8 cellular contexts compared by ENCODE assay signal in genomic region chr7:322111-322671, GRCh38. TPM values are rescaled to one million over a fixed set of nuclear protein-coding genes. Genes with fewer than 3 reads are reported as not detected.
DNase-seq lines count a peak whose midpoint lies in the region; ATAC-seq lines count a peak whose summit lies in the region.

No MANE protein-coding gene starts in this region.

- DNase-seq in Daoy (ENCODE audit: low read depth) (peak; percentile 75), SJCRH30 (peak; percentile 30 to 55), cardiac septum (ENCODE audit: low spot score) (peak; percentile 87), putamen (ENCODE audit: low spot score) (peak; percentile 31), aorta (peak; percentile 62 to 92)
- DNase-seq in activated naive CD4-positive, alpha-beta T cell (lab: John Stamatoyannopoulos, UW) = peak; percentile 77 to 91 (median 88)

- H3K27me3 ChIP-seq in SJCRH30 = no peaks in the 10 kb centered on the region
- no peaks in the 10 kb centered on the region for H3K27me3 ChIP-seq in aorta (ENCODE audit: control insufficient read depth in 1 of 2, insufficient read depth in 2 of 2, low read length in 1 of 2)

- intact Hi-C loops in cardiac septum (cut with DNase I) = loop anchor here (2.0 to 10.0 kb wide), 2 partner anchors 453 to 553 kb away; partner anchors contain the start of gene GET4
- intact Hi-C loops in aorta (cut with DNase I) = loop anchor here (1.0 to 5.0 kb wide), 4 partner anchors 315 to 453 kb away; no protein-coding TSS in a partner anchor

- 15 to 16% methylated on average over 36 to 45 of the region's 45 CpGs for WGBS in aorta, 2 donors

- peak; percentile 80 for ATAC-seq in HG02759 (IDR thresholded peaks at IDR 0.05; ENCODE audit: unreplicated experiment)
- peak; percentile 88 for ATAC-seq in aorta (ENCODE audit: low FRiP score)
- no peak for ATAC-seq in GM18519 (IDR thresholded peaks at IDR 0.05; ENCODE audit: low FRiP score, unreplicated experiment)

- H3K4me1 ChIP-seq in SJCRH30 = no peaks in the 10 kb centered on the region; the same call in 1 of the 2 replicates
- no peaks in the 10 kb centered on the region for H3K4me1 ChIP-seq in aorta (ENCODE audit: control insufficient read depth in 1 of 2, insufficient read depth in 2 of 2, low read length in 2 of 2)

- H3K9me3 ChIP-seq in SJCRH30 (replicated peaks) = no peaks in the 10 kb centered on the region
- no peaks in the 10 kb centered on the region for H3K9me3 ChIP-seq in aorta (ENCODE audit: control insufficient read depth, low read length)

- H3K36me3 ChIP-seq in SJCRH30 = no peaks in the 10 kb centered on the region
- H3K36me3 ChIP-seq in aorta (ENCODE audit: control insufficient read depth in 1 of 2, insufficient read depth in 2 of 2, low read length in 1 of 2) = no peaks in the 10 kb centered on the region

- H3K4me3 ChIP-seq in SJCRH30 (no peak overlapping the region), aorta (ENCODE audit: low read length in 2 of 2) (no peak overlapping the region)

- H3K27ac ChIP-seq in SJCRH30 (no peak overlapping the region), aorta (ENCODE audit: low read depth in 1 of 2, low read length in 2 of 2) (no peak overlapping the region)

RNA-seq across cellular contexts. Expression of gene FOXL3, which starts 32.2 kb away (rescaled TPM):
- not detected in 2 replicates for total RNA-seq in Daoy (2014; rRNA removed; shearing (Covaris generic))
- total RNA-seq in SJCRH30 (2014; rRNA removed; shearing (Covaris generic)) = not detected in 2 replicates
- total RNA-seq in cardiac septum = not detected
- not detected for total RNA-seq in aorta
- polyA plus RNA-seq in aorta = not detected

Comparison
In these comparisons a context has a peak if more than half of its experiments do, and no peak if none do; other contexts are left out.
1. DNase-seq: peak in every context shown above with its lines; median percentile 88 in activated naive CD4-positive, alpha-beta T cell; 87 in cardiac septum; 77 in aorta; 75 in Daoy; 42 in SJCRH30; 31 in putamen.